ENCODE assay signal across 9 cellular contexts in the genomic region with DNA sequence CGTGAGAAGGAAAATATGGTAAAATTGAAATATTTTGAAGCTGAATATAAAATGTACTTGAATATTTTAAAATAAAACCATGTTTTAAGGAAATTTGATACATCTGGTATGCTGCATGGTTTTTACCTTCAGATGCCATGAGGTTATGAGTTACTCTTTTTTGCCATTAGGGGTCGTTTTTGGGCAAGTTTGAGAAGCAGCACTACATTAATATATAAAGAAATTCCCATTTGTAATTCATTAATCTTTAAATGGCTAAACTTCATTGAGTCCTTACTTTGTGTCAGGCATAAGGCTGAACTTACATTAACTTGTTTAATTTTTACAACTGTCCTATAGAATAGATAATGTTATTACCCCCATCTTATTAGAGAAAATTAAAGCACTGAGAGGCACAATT.
DNase-seq lines count a peak whose midpoint lies in the region; TF ChIP-seq lines count a peak whose summit lies in the region.
"Had no signal": no experiment of that assay in that cellular context is flagged by ENCODE, and none has a peak within 500 bp of the region (broad histone marks: within the 10 kb centered on the region; RNA-seq: fewer than 3 reads in every experiment).

No MANE protein-coding gene starts in this region.

- H3K9me3 ChIP-seq in thyroid gland = no peaks in the 10 kb centered on the region

- H3K36me3 Mint-ChIP-seq in brain (no peaks in the 10 kb centered on the region), nephron progenitor cell (ENCODE audit: low read depth) (no peaks in the 10 kb centered on the region)

- H3K4me3 ChIP-seq in thyroid gland (replicated peaks in 1 of 3) = no peak overlapping the region

- no peak for DNase-seq in GM10266 (ENCODE audit: extremely low spot score)
- DNase-seq in M059J (ENCODE audit: low read depth) = peak; percentile 14
- DNase-seq in nephron progenitor cell = no peak
- DNase-seq in NCI-H1092 treated with DMSO at 0.1 percent for 48 hours (lab: John Stamatoyannopoulos, UW) = no peak
- DNase-seq in thyroid gland = no peak
- DNase-seq in activated gamma-delta T cell (lab: John Stamatoyannopoulos, UW) = no peak
- no peak for DNase-seq in occipital lobe (lab: John Stamatoyannopoulos, UW)
- DNase-seq: cerebellar nuclear complex had no signal

- no peaks in the 10 kb centered on the region for H3K27me3 ChIP-seq in thyroid gland

- H3K4me1 ChIP-seq in thyroid gland = peaks cover 0 to 10% of the 10 kb centered on the region in 2 donors

- intact Hi-C loops in thyroid gland (cut with DNase I) = no loop called here

- H3K27me3 Mint-ChIP-seq in brain (no peaks in the 10 kb centered on the region), nephron progenitor cell (ENCODE audit: low read depth, poor library complexity) (peaks cover 3% of the 10 kb centered on the region)

- H3K27ac ChIP-seq in thyroid gland = no peak overlapping the region

- TF ChIP-seq CTCF in GM10266 (IDR thresholded peaks at IDR 0.05; ENCODE audit: control insufficient read depth, insufficient read depth, low read depth, missing control alignments) (peak; percentile 41), brain (conservative IDR thresholded peaks at IDR 0.05) (peak; percentile 14 to 60), nephron progenitor cell (IDR thresholded peaks at IDR 0.05) (peak; percentile 46), thyroid gland (IDR thresholded peaks at IDR 0.05) (peak in 2 of 6 experiments; percentile 27 to 45)

- H3K36me3 ChIP-seq in thyroid gland = no peaks in the 10 kb centered on the region

- H3K27ac Mint-ChIP-seq in brain (no peak overlapping the region), nephron progenitor cell (no peak overlapping the region)

- TF ChIP-seq POLR2A in thyroid gland (IDR thresholded peaks at IDR 0.05) = no peak

- 41 to 42% methylated on average over 2 of the region's 2 CpGs for WGBS in thyroid gland, 2 donors

- H3K4me1 Mint-ChIP-seq in brain = peaks cover 25% of the 10 kb centered on the region
- peaks cover 8% of the 10 kb centered on the region for H3K4me1 Mint-ChIP-seq in nephron progenitor cell

- H3K4me3 Mint-ChIP-seq in brain = no peak overlapping the region
- H3K4me3 Mint-ChIP-seq in nephron progenitor cell = no peak overlapping the region

- H3K9me3 Mint-ChIP-seq in brain = no peaks in the 10 kb centered on the region
- H3K9me3 Mint-ChIP-seq in nephron progenitor cell = no peaks in the 10 kb centered on the region
